Comparison of ENCODE assay signal across 8 cellular contexts in the genomic region with DNA sequence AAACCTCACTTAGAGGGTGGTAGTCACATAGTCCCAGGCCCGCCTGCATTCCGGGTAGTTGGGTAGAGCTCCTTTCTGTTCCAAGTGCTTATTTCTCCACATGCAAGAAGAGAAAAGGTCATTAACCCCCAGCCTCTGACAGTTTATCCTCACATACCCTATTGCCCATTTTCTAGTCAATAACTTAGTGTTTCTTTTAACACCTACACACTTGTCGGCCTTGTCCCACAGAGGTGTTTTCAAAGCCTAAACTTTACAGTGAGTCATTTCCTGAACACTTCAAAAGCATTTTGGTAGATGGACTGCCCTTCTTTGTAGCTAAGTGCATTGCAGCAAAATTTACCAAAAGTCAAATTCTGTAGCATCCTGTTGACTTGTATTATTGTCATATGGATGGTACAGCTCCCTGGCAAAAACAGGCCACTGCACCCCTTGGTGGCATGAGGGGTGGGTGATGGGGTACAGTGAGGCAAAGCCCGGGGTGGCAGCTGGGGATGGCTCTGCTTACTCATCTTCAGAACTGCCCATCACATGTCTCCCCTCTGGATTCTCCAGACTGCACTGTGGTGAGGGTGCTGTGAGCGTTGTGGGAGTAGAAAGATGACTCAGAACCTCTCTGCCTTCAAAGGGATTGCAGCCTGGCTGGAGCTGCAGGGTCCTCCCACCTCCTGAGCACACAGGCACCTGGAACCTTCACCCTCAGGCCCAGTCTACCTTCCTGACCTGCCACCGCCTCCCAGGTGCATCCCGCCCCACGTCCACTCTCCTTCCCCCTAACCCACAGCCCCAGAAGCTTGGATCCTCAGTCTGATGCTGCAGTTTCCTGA.
DNase-seq lines count a peak whose midpoint lies in the region; TF ChIP-seq lines count a peak whose summit lies in the region.

No MANE protein-coding gene starts in this region.

- H3K27me3 ChIP-seq in HUES48 (ENCODE audit: control insufficient read depth, insufficient read depth, low read length) (0 out of 2 replicates have a peak, but pooled peaks cover 3% of the 10 kb centered on the region), HAP-1 (ENCODE audit: low read depth) (no peaks in the 10 kb centered on the region)

- H3K36me3 ChIP-seq in HUES48 (ENCODE audit: control insufficient read depth, insufficient read depth, low read length) = no peaks in the 10 kb centered on the region
- no peaks in the 10 kb centered on the region for H3K36me3 ChIP-seq in HAP-1 (replicated peaks)

- H3K9ac ChIP-seq in HUES48 (ENCODE audit: low read depth, low read length) = no peak overlapping the region

- TF ChIP-seq POLR2A in erythroblast (IDR thresholded peaks at IDR 0.05; ENCODE audit: low read length) = no peak

- peak; percentile 72 for DNase-seq in GM12865 (ENCODE audit: low read depth)
- DNase-seq in activated T-cell treated with anti-CD3 and anti-CD28 coated beads, Interleukin-2, amount 50 U/mL, for 48 hours = peak; percentile 78 to 81
- peak; percentile 96 for DNase-seq in iris pigment epithelial cell (ENCODE audit: low read depth)
- DNase-seq in stimulated activated CD8-positive, alpha-beta memory T cell treated with anti-CD3 and anti-CD28 coated beads, Interleukin-2, amount 100 ng/mL, for 48 hours (ENCODE audit: low read depth in 2 of 2) = peak; percentile 44 to 46
- DNase-seq in erythroblast (lab: John Stamatoyannopoulos, UW) = no peak
- no peak for DNase-seq in HAP-1 (ENCODE audit: low spot score in 2 of 2)
- no peak for DNase-seq in SHP77 (lab: John Stamatoyannopoulos, UW)

- no peaks in the 10 kb centered on the region for H3K9me3 ChIP-seq in HUES48 (ENCODE audit: control insufficient read depth, insufficient read depth, low read length)
- no peaks in the 10 kb centered on the region for H3K9me3 ChIP-seq in HAP-1

- H3K4me3 ChIP-seq in GM12865 (ENCODE audit: low read depth, low read length) = no peak overlapping the region
- H3K4me3 ChIP-seq in HUES48 (ENCODE audit: low read depth, low read length) = no peak overlapping the region
- H3K4me3 ChIP-seq in HAP-1 = no peak overlapping the region

- TF ChIP-seq CTCF in GM12865 (IDR thresholded peaks at IDR 0.05; ENCODE audit: insufficient read depth, low read depth, low read length, missing control alignments) = no peak

- H3K27ac ChIP-seq in HUES48 (ENCODE audit: low read depth, low read length) = peak overlapping the region; percentile 40

- peaks cover 36% of the 10 kb centered on the region for H3K4me1 ChIP-seq in HUES48 (ENCODE audit: control insufficient read depth, insufficient read depth, low read length)
- peaks cover 12% of the 10 kb centered on the region for H3K4me1 ChIP-seq in HAP-1

- in situ Hi-C loops in HAP-1 (cut with MboI; ENCODE audit: low sequenced_read_pairs) = no loop called here

Comparison
In these comparisons a context has a peak if more than half of its experiments do, and no peak if none do; other contexts are left out.
1. DNase-seq: peak in GM12865 (single experiment), activated T-cell treated with anti-CD3 and anti-CD28 coated beads, Interleukin-2, amount 50 U/mL, for 48 hours (2 of 2), iris pigment epithelial cell (single experiment) and stimulated activated CD8-positive, alpha-beta memory T cell treated with anti-CD3 and anti-CD28 coated beads, Interleukin-2, amount 100 ng/mL, for 48 hours (2 of 2); none in erythroblast (0 of 2), HAP-1 (0 of 2) and SHP77 (0 of 2).